Comparison of ENCODE assay signal across 8 cellular contexts in the genomic region with DNA sequence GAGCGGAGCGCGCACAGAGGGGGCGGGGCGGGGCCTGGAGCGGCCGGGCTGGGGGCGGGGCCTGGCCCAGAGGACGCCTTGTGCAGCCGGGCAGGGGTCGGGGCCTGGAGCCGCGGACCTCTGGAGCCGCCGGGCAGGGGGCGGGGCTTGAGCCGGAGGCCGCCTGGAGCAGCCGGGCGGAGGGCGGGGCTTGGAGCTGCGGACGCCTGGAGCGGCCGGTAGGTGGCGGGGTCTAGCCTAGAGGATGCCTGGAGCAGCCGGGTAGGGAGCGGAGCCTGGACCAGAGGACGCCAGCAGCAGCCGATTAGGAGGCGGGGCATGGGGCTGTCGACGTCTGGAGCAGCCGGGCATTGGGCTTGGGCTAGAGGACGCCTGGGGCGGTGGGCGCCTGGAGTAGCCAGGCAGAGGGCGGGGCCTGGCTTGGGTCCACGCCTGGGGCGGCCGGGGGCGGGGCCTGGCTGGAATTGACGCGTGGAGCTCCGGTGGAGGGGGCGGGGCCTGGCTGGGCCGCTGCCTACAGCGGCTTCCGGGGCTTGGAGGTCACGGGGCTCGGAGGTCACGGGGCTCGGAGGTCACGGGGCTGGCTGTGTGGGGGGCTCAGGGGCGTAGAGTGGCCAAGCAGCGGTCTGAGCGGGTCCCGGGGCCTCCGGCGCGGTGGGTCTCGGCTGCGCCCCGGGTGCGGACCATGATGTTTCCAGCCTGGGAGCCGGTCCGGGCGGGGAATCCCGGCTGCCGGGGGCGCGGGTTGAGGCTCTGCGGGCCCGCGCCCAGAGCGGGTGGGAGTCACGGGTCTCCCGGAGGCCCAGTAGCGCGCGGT. TPM values are rescaled to one million over a fixed set of nuclear protein-coding genes. Genes with fewer than 3 reads are reported as not detected.
A peak's percentile ranks its signal among the peaks of the same experiment; 100 is the strongest.
DNase-seq lines count a peak whose midpoint lies in the region; ATAC-seq and TF ChIP-seq lines count a peak whose summit lies in the region.

A gene (minus strand): TSS at position 13 of the 817 bp plus-strand sequence. CDS start 135 bp downstream, outside the sequence.

- DNase-seq in GM12865 (ENCODE audit: low read depth) (peak; percentile 99), NCI-H1105 (lab: John Stamatoyannopoulos, UW) (peak; percentile 100), SKM-1 treated with dmso at 0.1 percent for 144 hours (lab: John Stamatoyannopoulos, UW; ENCODE audit: unreplicated experiment) (peak; percentile 98), glutamatergic neuron (peak; percentile 100), osteocyte (ENCODE audit: extremely low spot score, unreplicated experiment) (peak; percentile 100)

- ATAC-seq in HG02642 (IDR thresholded peaks at IDR 0.05; ENCODE audit: poor library complexity, unreplicated experiment): peak; percentile 78

- peak within 1 kb of the TSS; percentile 100 for H3K27ac ChIP-seq in thymus (ENCODE audit: low read depth)

- H3K4me1 ChIP-seq in thymus (ENCODE audit: control insufficient read depth, insufficient read depth, low read length): peaks cover 20% of the 10 kb centered on the region

- H3K4me1 Mint-ChIP-seq in activated naive CD8-positive, alpha-beta T cell (ENCODE audit: low read depth): peaks cover 42% of the 10 kb centered on the region
- H3K4me1 Mint-ChIP-seq in glutamatergic neuron (ENCODE audit: low read depth, unreplicated experiment): peaks cover 22% of the 10 kb centered on the region
- H3K4me1 Mint-ChIP-seq in osteocyte (ENCODE audit: unreplicated experiment): peaks cover 49% of the 10 kb centered on the region

- H3K4me3 Mint-ChIP-seq in activated naive CD8-positive, alpha-beta T cell: peak within 1 kb of the TSS; percentile 95
- H3K4me3 Mint-ChIP-seq in glutamatergic neuron (ENCODE audit: unreplicated experiment) (peak within 1 kb of the TSS; percentile 97), osteocyte (ENCODE audit: unreplicated experiment) (peak within 1 kb of the TSS; percentile 91)

- WGBS in thymus: under 1% methylated on average over 81 of the region's 81 CpGs

- no peaks in the 10 kb centered on the region for H3K36me3 Mint-ChIP-seq in activated naive CD8-positive, alpha-beta T cell
- H3K36me3 Mint-ChIP-seq in glutamatergic neuron (ENCODE audit: unreplicated experiment) (no peaks in the 10 kb centered on the region), osteocyte (ENCODE audit: unreplicated experiment) (peaks cover 1% of the 10 kb centered on the region)

- H3K4me3 ChIP-seq in GM12865 (ENCODE audit: low read depth, low read length): peak within 1 kb of the TSS; percentile 99
- peak within 1 kb of the TSS; percentile 95 for H3K4me3 ChIP-seq in thymus (ENCODE audit: low read length)

- TF ChIP-seq CTCF in GM12865 (IDR thresholded peaks at IDR 0.05; ENCODE audit: insufficient read depth, low read depth, low read length, missing control alignments) (peak; percentile 83), glutamatergic neuron (IDR thresholded peaks at IDR 0.05; ENCODE audit: partially characterized antibody, unreplicated experiment) (peak; percentile 90), osteocyte (IDR thresholded peaks at IDR 0.05) (peak; percentile 97)

- H3K9me3 Mint-ChIP-seq in activated naive CD8-positive, alpha-beta T cell (ENCODE audit: low read depth): no peaks in the 10 kb centered on the region
- H3K9me3 Mint-ChIP-seq in glutamatergic neuron (ENCODE audit: unreplicated experiment) (peaks cover 2% of the 10 kb centered on the region), osteocyte (ENCODE audit: unreplicated experiment) (no peaks in the 10 kb centered on the region)

- H3K27me3 ChIP-seq in thymus (ENCODE audit: control insufficient read depth, insufficient read depth): no peaks in the 10 kb centered on the region

- H3K9me3 ChIP-seq in thymus (ENCODE audit: control insufficient read depth): no peaks in the 10 kb centered on the region

- peak within 1 kb of the TSS; percentile 90 for H3K27ac Mint-ChIP-seq in activated naive CD8-positive, alpha-beta T cell
- H3K27ac Mint-ChIP-seq in glutamatergic neuron (ENCODE audit: unreplicated experiment): peak within 1 kb of the TSS; percentile 93
- peak within 1 kb of the TSS; percentile 98 for H3K27ac Mint-ChIP-seq in osteocyte (ENCODE audit: unreplicated experiment)

- H3K36me3 ChIP-seq in thymus (ENCODE audit: control insufficient read depth, insufficient read depth): peaks cover 3% of the 10 kb centered on the region

- no peaks in the 10 kb centered on the region for H3K27me3 Mint-ChIP-seq in activated naive CD8-positive, alpha-beta T cell
- H3K27me3 Mint-ChIP-seq in glutamatergic neuron (ENCODE audit: unreplicated experiment): peaks cover 3% of the 10 kb centered on the region
- no peaks in the 10 kb centered on the region for H3K27me3 Mint-ChIP-seq in osteocyte (ENCODE audit: unreplicated experiment)

RNA-seq across cellular contexts. Expression of the gene that starts here (rescaled TPM):
- total RNA-seq in glutamatergic neuron (ENCODE audit: unreplicated experiment) (188 TPM), osteocyte (248 and 257 TPM in 2 replicates)
- polyA plus RNA-seq in thymus: 207 TPM

Comparison
In these comparisons a context has a peak if more than half of its experiments do, and no peak if none do; other contexts are left out.
1. Peak in every context shown above with its lines: DNase-seq, ATAC-seq, H3K4me3 ChIP-seq and H3K27ac ChIP-seq.